In the genomic region with DNA sequence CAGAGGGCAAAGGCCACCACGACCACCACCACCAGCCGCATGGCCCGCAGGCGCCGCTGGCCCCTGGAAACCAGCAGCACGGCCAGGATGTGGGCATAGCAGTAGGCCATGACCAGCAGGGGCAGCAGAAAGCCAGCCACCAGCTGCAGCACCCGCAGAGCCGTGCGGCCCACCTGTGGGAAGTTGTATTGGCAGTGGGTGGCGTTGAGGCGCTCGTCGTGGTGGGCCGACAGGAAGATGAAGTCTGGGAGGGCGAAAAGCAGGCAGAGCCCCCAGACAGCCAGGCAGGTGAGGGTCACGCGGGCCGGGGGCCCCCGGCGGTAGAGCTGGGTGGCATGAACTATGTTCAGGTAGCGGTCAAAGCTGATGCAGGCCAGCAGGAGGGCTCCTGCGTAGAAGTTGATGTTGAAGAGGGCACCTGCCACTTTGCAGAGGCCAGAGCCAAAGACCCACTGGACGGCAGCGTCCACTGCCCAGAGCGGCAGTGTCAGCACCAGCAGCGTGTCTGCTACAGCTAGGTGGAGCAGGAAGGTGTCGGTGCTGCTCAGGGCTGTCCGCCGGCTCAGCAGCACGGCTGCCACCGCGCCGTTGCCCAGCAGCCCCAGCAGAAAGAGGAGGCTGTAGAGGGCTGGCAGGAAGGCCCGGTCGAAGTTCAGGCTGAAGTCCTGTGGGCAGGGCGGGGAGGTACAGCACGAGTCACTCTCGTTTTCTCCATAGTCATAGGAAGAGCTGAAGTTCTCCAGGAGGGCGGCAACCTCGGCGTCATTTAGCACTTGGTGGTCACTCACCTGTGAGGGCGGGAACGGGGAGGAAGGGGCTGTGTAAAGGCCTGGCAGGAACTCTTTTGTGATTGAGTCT, we compare ENCODE assay signal across 12 cellular contexts. TPM values are rescaled to one million over a fixed set of nuclear protein-coding genes. Genes with fewer than 3 reads are reported as not detected.
DNase-seq lines count a peak whose midpoint lies in the region; ATAC-seq and TF ChIP-seq lines count a peak whose summit lies in the region.
"Had no signal": no experiment of that assay in that cellular context is flagged by ENCODE, and none has a peak within 500 bp of the region (broad histone marks: within the 10 kb centered on the region; RNA-seq: fewer than 3 reads in every experiment).

No MANE protein-coding gene starts in this region.

- TF ChIP-seq CTCF in GM12865 (IDR thresholded peaks at IDR 0.05; ENCODE audit: insufficient read depth, low read depth, low read length, missing control alignments) (no peak), Panc1 (IDR thresholded peaks at IDR 0.05) (no peak; the same call in 1 of the 2 replicates), foreskin fibroblast (IDR thresholded peaks at IDR 0.05; ENCODE audit: low read depth, low read length) (no peak)

- no peak overlapping the region for H3K27ac ChIP-seq in Panc1 (ENCODE audit: low read length)
- no peak overlapping the region for H3K27ac ChIP-seq in naive thymus-derived CD4-positive, alpha-beta T cell (ENCODE audit: low read depth, low read length)

- H3K4me3 Mint-ChIP-seq in activated naive CD8-positive, alpha-beta T cell, result peak overlapping the region; percentile 93
- H3K4me3 Mint-ChIP-seq in naive thymus-derived CD4-positive, alpha-beta T cell, result peak overlapping the region in 6 of 10 donors; percentile 40 to 92 (median 53)

- in situ Hi-C loops in Panc1 (cut with HindIII; ENCODE audit: low pct_unique_long_range_greater_than_20kb, low sequenced_read_pairs), result no loop called here

- DNase-seq in GM12865 (ENCODE audit: low read depth), result no peak
- DNase-seq in Panc1 (ENCODE audit: low read depth, low spot score), result no peak
- no peak for DNase-seq in naive thymus-derived CD4-positive, alpha-beta T cell
- no peak for DNase-seq in AG08395 (ENCODE audit: low spot score)
- no peak for DNase-seq in midbrain (lab: John Stamatoyannopoulos, UW)
- DNase-seq in foreskin fibroblast, result no peak
- DNase-seq in NCI-H1930 (lab: John Stamatoyannopoulos, UW), result no peak
- DNase-seq: dermis blood vessel endothelial cell, NCI-H774, SW 1271 had no signal

- H3K27me3 ChIP-seq in Panc1 (ENCODE audit: control insufficient read depth, insufficient read depth, low read length), result no peaks in the 10 kb centered on the region
- no peaks in the 10 kb centered on the region for H3K27me3 ChIP-seq in naive thymus-derived CD4-positive, alpha-beta T cell (ENCODE audit: control insufficient read depth in 2 of 2, insufficient read depth in 2 of 2, low read length in 2 of 2)

- H3K9me3 Mint-ChIP-seq in activated naive CD8-positive, alpha-beta T cell (ENCODE audit: low read depth), result no peaks in the 10 kb centered on the region
- no peaks in the 10 kb centered on the region for H3K9me3 Mint-ChIP-seq in naive thymus-derived CD4-positive, alpha-beta T cell

- BruUV-seq in Panc1 (replicated peaks; lab: Mats Ljungman, UMichigan), result no TSS peak

- peaks cover 8% of the 10 kb centered on the region for H3K36me3 Mint-ChIP-seq in activated naive CD8-positive, alpha-beta T cell
- peaks cover 0 to 33% (median 8%) of the 10 kb centered on the region in 5 donors for H3K36me3 Mint-ChIP-seq in naive thymus-derived CD4-positive, alpha-beta T cell

- no peaks in the 10 kb centered on the region for H3K9me3 ChIP-seq in Panc1 (ENCODE audit: control insufficient read depth, insufficient read depth, low read depth, low read length)
- no peaks in the 10 kb centered on the region for H3K9me3 ChIP-seq in naive thymus-derived CD4-positive, alpha-beta T cell (ENCODE audit: control insufficient read depth in 2 of 3, low read length in 3 of 3)

- H3K4me3 ChIP-seq in GM12865 (ENCODE audit: low read depth, low read length), result peak overlapping the region; percentile 63
- no peak overlapping the region for H3K4me3 ChIP-seq in Panc1 (ENCODE audit: low read depth in 2 of 2, low read length in 2 of 2)
- peak overlapping the region; percentile 37 for H3K4me3 ChIP-seq in naive thymus-derived CD4-positive, alpha-beta T cell (ENCODE audit: low read length)
- H3K4me3 ChIP-seq in foreskin fibroblast (ENCODE audit: low read depth in 1 of 2, low read length in 2 of 2), result no peak overlapping the region

- no peaks in the 10 kb centered on the region; the same call in 1 of the 2 replicates for H3K36me3 ChIP-seq in Panc1 (ENCODE audit: control insufficient read depth, insufficient read depth, low read length)
- peaks cover 0 to 19% (median 0%) of the 10 kb centered on the region in 3 experiments for H3K36me3 ChIP-seq in naive thymus-derived CD4-positive, alpha-beta T cell (ENCODE audit: control insufficient read depth in 2 of 3, insufficient read depth in 3 of 3, low read length in 3 of 3)

- H3K4me1 Mint-ChIP-seq in activated naive CD8-positive, alpha-beta T cell (ENCODE audit: low read depth), result peaks cover 55% of the 10 kb centered on the region
- H3K4me1 Mint-ChIP-seq in naive thymus-derived CD4-positive, alpha-beta T cell, result peaks cover 17 to 71% (median 50%) of the 10 kb centered on the region in 7 donors

- peak; percentile 23; the same call in 1 of the 2 replicates for ATAC-seq in Panc1
- ATAC-seq in naive thymus-derived CD4-positive, alpha-beta T cell, result peak; percentile 24

- intact Hi-C loops in Panc1 (cut with micrococcal nuclease; ENCODE audit: unreplicated experiment), result no loop called here
- intact Hi-C loops in naive thymus-derived CD4-positive, alpha-beta T cell (cut with micrococcal nuclease), result no loop called here

- CTCF ChIA-PET in Panc1 (lab: Charles Lee), result no interaction called here
- CTCF ChIA-PET in naive thymus-derived CD4-positive, alpha-beta T cell (lab: Charles Lee), result no interaction called here

- H3K27ac Mint-ChIP-seq in activated naive CD8-positive, alpha-beta T cell, result peak overlapping the region; percentile 99
- peak overlapping the region in 2 of 9 donors; percentile 68 to 69 for H3K27ac Mint-ChIP-seq in naive thymus-derived CD4-positive, alpha-beta T cell

- POLR2A ChIA-PET in Panc1 (lab: Charles Lee), result no interaction called here
- POLR2A ChIA-PET in naive thymus-derived CD4-positive, alpha-beta T cell (lab: Charles Lee), result interaction anchor here (0.6 to 1.1 kb wide), 2 partner anchors 11 to 13 kb away, joined by 3 to 4 read pairs; no protein-coding TSS in a partner anchor

- no peaks in the 10 kb centered on the region for H3K4me1 ChIP-seq in Panc1 (ENCODE audit: control insufficient read depth, insufficient read depth, low read length)
- H3K4me1 ChIP-seq in naive thymus-derived CD4-positive, alpha-beta T cell (ENCODE audit: control insufficient read depth in 2 of 2, insufficient read depth in 2 of 2, low read length in 2 of 2), result peaks cover 24 to 29% of the 10 kb centered on the region in 2 donors

- no peaks in the 10 kb centered on the region for H3K27me3 Mint-ChIP-seq in activated naive CD8-positive, alpha-beta T cell
- H3K27me3 Mint-ChIP-seq in naive thymus-derived CD4-positive, alpha-beta T cell, result no peaks in the 10 kb centered on the region

RNA-seq across cellular contexts. Expression of a gene that starts 1.4 kb away (rescaled TPM):
- not detected for total RNA-seq in Panc1 (2021; ENCODE audit: unreplicated experiment)
- polyA plus RNA-seq in Panc1 (2012; ENCODE audit: insufficient read length), result not detected
- 10 to 100 TPM in 1 of 5 experiments, 1 to 10 TPM in 4; 1.1 to 70.5 (median 1.5) TPM for total RNA-seq in naive thymus-derived CD4-positive, alpha-beta T cell
- 1 to 10 TPM in 1 of 2 donors, under 1 TPM in 1; 0.84 to 1.5 TPM for polyA plus RNA-seq in naive thymus-derived CD4-positive, alpha-beta T cell
- total RNA-seq: dermis blood vessel endothelial cell, glomerular endothelial cell had no signal

RNA-seq across cellular contexts. Expression of a gene that starts 38.7 kb away (rescaled TPM):
- 4.0 TPM for total RNA-seq in Panc1 (2021; ENCODE audit: unreplicated experiment)
- polyA plus RNA-seq in Panc1 (2012; ENCODE audit: insufficient read length), result 3.0 TPM
- 10 to 100 TPM in 2 of 5 experiments, 1 to 10 TPM in 3; 2.5 to 14.7 (median 6.4) TPM for total RNA-seq in naive thymus-derived CD4-positive, alpha-beta T cell
- polyA plus RNA-seq in naive thymus-derived CD4-positive, alpha-beta T cell, result under 1 TPM; 0.08 to 0.84 TPM

Comparison
In these comparisons a context has a peak if more than half of its experiments do, and no peak if none do; other contexts are left out.
1. H3K4me3 ChIP-seq: peak in GM12865 (single experiment) and naive thymus-derived CD4-positive, alpha-beta T cell (single experiment); none in Panc1 (0 of 2) and foreskin fibroblast (0 of 2).